Comparison of ENCODE assay signal across 1 cellular context in the genomic region with DNA sequence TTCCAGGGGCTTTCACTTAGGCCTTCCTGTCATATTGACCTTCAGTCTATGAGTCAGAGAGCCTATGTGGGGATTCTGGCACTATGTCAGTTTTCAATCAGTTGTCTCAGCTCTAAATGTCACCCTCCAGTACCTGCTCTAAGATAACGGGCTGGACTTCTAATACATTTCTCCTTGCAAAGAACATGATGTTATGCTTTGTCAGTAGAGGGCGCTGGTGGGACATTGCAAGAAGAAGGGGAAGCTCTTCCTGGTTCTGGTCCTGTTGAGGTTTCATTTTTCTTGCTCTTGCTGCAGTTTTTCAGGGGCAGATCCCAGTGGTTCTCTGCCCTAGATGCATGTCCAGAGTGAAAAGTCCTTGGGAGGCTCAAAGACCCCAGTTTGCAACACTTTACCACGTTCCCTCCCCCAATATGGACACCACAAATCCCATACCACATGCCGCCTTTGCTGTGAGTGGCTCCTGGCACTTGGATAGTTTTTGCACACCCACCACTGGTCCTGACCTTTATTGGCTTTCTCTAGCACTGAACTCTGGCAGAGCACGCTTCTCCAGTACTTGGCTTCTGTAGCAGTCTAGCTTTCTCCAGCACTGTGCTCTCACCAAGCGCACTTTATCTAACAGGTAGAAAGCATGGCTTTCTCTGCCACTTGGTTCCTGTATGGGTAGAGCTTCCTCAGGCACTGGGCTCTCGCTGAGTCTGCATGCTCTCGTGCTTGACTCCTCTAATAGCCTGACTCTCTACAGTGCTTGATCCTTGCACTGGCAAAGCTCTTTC.
TF ChIP-seq lines count a peak whose summit lies in the region.

No MANE protein-coding gene starts in this region.

TF ChIP-seq in HepG2, 621 proteins besides CTCF, POLR2A, EP300 and RAD21 (continued from another document and continues in another):
- TF ChIP-seq ZBTB43 (CRISPR knock-in tag; conservative IDR thresholded peaks at IDR 0.05): 0 out of 2 replicates have a peak, but pooled peaks have one; percentile 29
- TF ChIP-seq DNMT3B (CRISPR knock-in tag; conservative IDR thresholded peaks at IDR 0.05): 0 out of 2 replicates have a peak, but pooled peaks have one; percentile 51
- peak; percentile 13; the same call in 1 of the 2 replicates for TF ChIP-seq CREM (IDR thresholded peaks at IDR 0.05)
- no peak for TF ChIP-seq CREM (CRISPR knock-in tag; IDR thresholded peaks at IDR 0.05)
- TF ChIP-seq LCORL (IDR thresholded peaks at IDR 0.05): no peak
- no peak for TF ChIP-seq LCORL (CRISPR knock-in tag; IDR thresholded peaks at IDR 0.05)
- TF ChIP-seq, protein P1, sequence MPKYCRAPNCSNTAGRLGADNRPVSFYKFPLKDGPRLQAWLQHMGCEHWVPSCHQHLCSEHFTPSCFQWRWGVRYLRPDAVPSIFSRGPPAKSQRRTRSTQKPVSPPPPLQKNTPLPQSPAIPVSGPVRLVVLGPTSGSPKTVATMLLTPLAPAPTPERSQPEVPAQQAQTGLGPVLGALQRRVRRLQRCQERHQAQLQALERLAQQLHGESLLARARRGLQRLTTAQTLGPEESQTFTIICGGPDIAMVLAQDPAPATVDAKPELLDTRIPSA (CRISPR knock-in tag; IDR thresholded peaks at IDR 0.05; ENCODE audit: borderline replicate concordance): no peak; the same call in 1 of the 2 replicates
- no peak for TF ChIP-seq HMGA1 (CRISPR knock-in tag; conservative IDR thresholded peaks at IDR 0.05)
- no peak for TF ChIP-seq CREBL2 (CRISPR knock-in tag; IDR thresholded peaks at IDR 0.05; ENCODE audit: borderline replicate concordance)
- TF ChIP-seq ATF3 (CRISPR knock-in tag; IDR thresholded peaks at IDR 0.05): 0 out of 2 replicates have a peak, but pooled peaks have one; percentile 23
- TF ChIP-seq ZNF546 (CRISPR knock-in tag; conservative IDR thresholded peaks at IDR 0.05): no peak
- no peak for TF ChIP-seq SP1 (IDR thresholded peaks at IDR 0.05)
- TF ChIP-seq SP1 (CRISPR knock-in tag; IDR thresholded peaks at IDR 0.05): no peak
- peak; percentile 63; the same call in 1 of the 2 replicates for TF ChIP-seq TAF1 (CRISPR knock-in tag; IDR thresholded peaks at IDR 0.05)
- TF ChIP-seq MNT (IDR thresholded peaks at IDR 0.05): no peak
- peak; percentile 68 for TF ChIP-seq ARID5B (CRISPR knock-in tag; IDR thresholded peaks at IDR 0.05)
- no peak for TF ChIP-seq NONO (IDR thresholded peaks at IDR 0.05)
- TF ChIP-seq NONO (CRISPR knock-in tag; conservative IDR thresholded peaks at IDR 0.05): peak; percentile 73; the same call in 1 of the 2 replicates
- TF ChIP-seq NCOR1 (IDR thresholded peaks at IDR 0.05; ENCODE audit: borderline replicate concordance, low read length): no peak
- no peak; the same call in 1 of the 2 replicates for TF ChIP-seq ZNF788 (CRISPR knock-in tag; IDR thresholded peaks at IDR 0.05; ENCODE audit: borderline replicate concordance)
- TF ChIP-seq KAT7 (CRISPR knock-in tag; IDR thresholded peaks at IDR 0.05; ENCODE audit: borderline replicate concordance): peak; percentile 83; the same call in 1 of the 2 replicates
- TF ChIP-seq ZBED4 (CRISPR knock-in tag; IDR thresholded peaks at IDR 0.05; ENCODE audit: borderline replicate concordance): peak; percentile 29; the same call in 1 of the 2 replicates
- no peak for TF ChIP-seq ZNF678 (CRISPR knock-in tag; IDR thresholded peaks at IDR 0.05)
- TF ChIP-seq ZNF317 (CRISPR knock-in tag; IDR thresholded peaks at IDR 0.05): 0 out of 2 replicates have a peak, but pooled peaks have one; percentile 21
- TF ChIP-seq POGZ (CRISPR knock-in tag; IDR thresholded peaks at IDR 0.05): no peak
- TF ChIP-seq ZBTB8A (CRISPR knock-in tag; IDR thresholded peaks at IDR 0.05; ENCODE audit: borderline replicate concordance, low read depth): no peak
- TF ChIP-seq, protein P2, sequence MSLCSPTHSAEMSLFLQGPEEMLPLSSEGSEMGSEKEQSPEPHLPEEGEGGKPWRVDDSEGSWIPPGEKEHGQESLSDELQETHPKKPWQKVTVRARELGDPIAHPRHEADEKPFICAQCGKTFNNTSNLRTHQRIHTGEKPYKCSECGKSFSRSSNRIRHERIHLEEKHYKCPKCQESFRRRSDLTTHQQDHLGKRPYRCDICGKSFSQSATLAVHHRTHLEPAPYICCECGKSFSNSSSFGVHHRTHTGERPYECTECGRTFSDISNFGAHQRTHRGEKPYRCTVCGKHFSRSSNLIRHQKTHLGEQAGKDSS (CRISPR knock-in tag; IDR thresholded peaks at IDR 0.05; ENCODE audit: borderline replicate concordance, low read depth): no peak; the same call in 1 of the 2 replicates
- TF ChIP-seq ESRRA (CRISPR knock-in tag; IDR thresholded peaks at IDR 0.05; ENCODE audit: low read depth): 0 out of 2 replicates have a peak, but pooled peaks have one; percentile 23
- peak; percentile 45; the same call in 1 of the 2 replicates for TF ChIP-seq RNF2 (conservative IDR thresholded peaks at IDR 0.05; ENCODE audit: low read depth)
- TF ChIP-seq ZNF841 (CRISPR knock-in tag; IDR thresholded peaks at IDR 0.05; ENCODE audit: borderline replicate concordance): no peak
- no peak for TF ChIP-seq SNRNP70 (IDR thresholded peaks at IDR 0.05; ENCODE audit: low read depth, low read length)
- no peak for TF ChIP-seq THAP7 (CRISPR knock-in tag; IDR thresholded peaks at IDR 0.05)
- no peak for TF ChIP-seq BCL3 (CRISPR knock-in tag; IDR thresholded peaks at IDR 0.05)
- TF ChIP-seq E2F2 (CRISPR knock-in tag; IDR thresholded peaks at IDR 0.05; ENCODE audit: borderline replicate concordance): no peak
